Comparison of ENCODE assay signal across 8 cellular contexts in the genomic region with DNA sequence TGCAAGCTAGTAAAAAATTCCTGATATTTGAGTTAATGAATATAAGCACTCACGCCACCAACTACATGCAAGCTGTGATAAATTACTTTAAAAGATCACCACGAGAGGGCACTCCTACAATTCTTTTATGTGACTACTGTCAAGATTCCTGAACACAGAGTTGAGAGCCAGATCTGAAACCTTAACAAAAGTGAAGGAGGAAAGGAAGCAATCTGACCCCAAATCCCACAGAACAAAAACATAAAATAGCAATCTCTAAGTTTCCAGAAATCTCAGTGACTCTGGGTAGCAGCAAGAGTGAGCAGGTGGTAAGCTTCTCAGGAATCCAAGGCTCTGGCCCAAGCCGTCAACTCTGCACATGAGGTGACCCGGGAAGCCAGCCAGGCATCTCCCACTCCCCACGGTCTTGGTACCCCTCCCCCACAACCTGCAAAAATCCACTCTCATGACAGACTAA. TPM values are rescaled to one million over a fixed set of nuclear protein-coding genes. Genes with fewer than 3 reads are reported as not detected.
A peak's percentile ranks its signal among the peaks of the same experiment; 100 is the strongest.
DNase-seq lines count a peak whose midpoint lies in the region; ATAC-seq and TF ChIP-seq lines count a peak whose summit lies in the region.

No MANE protein-coding gene starts in this region.

- H3K4me3 Mint-ChIP-seq in activated naive CD8-positive, alpha-beta T cell treated with anti-CD3 and anti-CD28 coated beads for 36 hours = no peak overlapping the region

- no peak overlapping the region for H3K27ac ChIP-seq in A673 (ENCODE audit: low read depth, low read length, poor library complexity, severe bottlenecking)
- no peak overlapping the region for H3K27ac ChIP-seq in heart left ventricle

- H3K4me1 ChIP-seq in A673 (ENCODE audit: insufficient read depth, low read length, poor library complexity, severe bottlenecking) = no peaks in the 10 kb centered on the region
- H3K4me1 ChIP-seq in heart left ventricle = peaks cover 0 to 8% (median 0%) of the 10 kb centered on the region in 12 donors

- H3K9me3 ChIP-seq in A673 (ENCODE audit: low read depth, low read length, poor library complexity, severe bottlenecking) (no peaks in the 10 kb centered on the region), heart left ventricle (no peaks in the 10 kb centered on the region)

- BruUV-seq in A673 (replicated peaks; lab: Mats Ljungman, UMichigan) = no TSS peak

- 33 to 40% (median 36%) methylated on average over 5 of the region's 5 CpGs for WGBS in heart left ventricle, 4 donors

- H3K4me3 ChIP-seq in A673 (ENCODE audit: low read depth, low read length, poor library complexity, severe bottlenecking) (no peak overlapping the region), heart left ventricle (no peak overlapping the region)

- TF ChIP-seq POLR2A in heart left ventricle (IDR thresholded peaks at IDR 0.05) = no peak

- intact Hi-C loops in A673 (cut with micrococcal nuclease; ENCODE audit: unreplicated experiment) = loop anchor here (1.0 to 10.0 kb wide), 2 partner anchors 84 to 192 kb away; no protein-coding TSS in a partner anchor
- intact Hi-C loops in heart left ventricle (cut with DNase I) = loop anchor here (1.0 to 10.0 kb wide), 5 partner anchors 34 to 84 kb away; a partner anchor contains a TSS

- POLR2A ChIA-PET in A673 (lab: Charles Lee; ENCODE audit: low non-redundant PET) = no interaction called here

- H3K27me3 ChIP-seq in A673 (replicated peaks; ENCODE audit: insufficient read depth, low read depth, low read length, poor library complexity) (no peaks in the 10 kb centered on the region), heart left ventricle (no peaks in the 10 kb centered on the region)

- peak; percentile 74 for TF ChIP-seq CTCF in A673 (conservative IDR thresholded peaks at IDR 0.05; ENCODE audit: low read depth, low read length)
- peak; percentile 49 to 75 (median 60) for TF ChIP-seq CTCF in heart left ventricle (IDR thresholded peaks at IDR 0.05)

- peaks cover 9% of the 10 kb centered on the region for H3K36me3 Mint-ChIP-seq in activated naive CD8-positive, alpha-beta T cell treated with anti-CD3 and anti-CD28 coated beads for 36 hours

- CTCF ChIA-PET in A673 (lab: Charles Lee) = interaction anchor here (0.5 to 2.0 kb wide), 8 partner anchors 53 to 513 kb away, joined by 3 to 15 read pairs (median 5); a partner anchor contains a TSS

- H3K36me3 ChIP-seq in A673 (ENCODE audit: insufficient read depth, low read length, poor library complexity, severe bottlenecking) (peaks cover 17% of the 10 kb centered on the region), heart left ventricle (peaks cover 0 to 67% (median 57%) of the 10 kb centered on the region in 9 donors)

- peak overlapping the region; percentile 52 for H3K27ac Mint-ChIP-seq in activated naive CD8-positive, alpha-beta T cell treated with anti-CD3 and anti-CD28 coated beads for 36 hours

- peak; percentile 58 to 81 (median 72) for ATAC-seq in heart left ventricle
- ATAC-seq in HG03039 (IDR thresholded peaks at IDR 0.05; ENCODE audit: unreplicated experiment) = no peak
- ATAC-seq in GM18870 (IDR thresholded peaks at IDR 0.05; ENCODE audit: unreplicated experiment) = no peak

- no peaks in the 10 kb centered on the region for H3K9me3 Mint-ChIP-seq in activated naive CD8-positive, alpha-beta T cell treated with anti-CD3 and anti-CD28 coated beads for 36 hours

- peaks cover 3% of the 10 kb centered on the region for H3K4me1 Mint-ChIP-seq in activated naive CD8-positive, alpha-beta T cell treated with anti-CD3 and anti-CD28 coated beads for 36 hours

- DNase-seq in A673 (ENCODE audit: low spot score) (peak; percentile 84), GM03348 (ENCODE audit: low spot score) (peak; percentile 77), NCI-H2107 treated with DMSO at 0.1 percent for 48 hours (lab: John Stamatoyannopoulos, UW; ENCODE audit: unreplicated experiment) (peak; percentile 60), heart left ventricle (peak in 1 of 5 donors; percentile 35), pulmonary artery endothelial cell (ENCODE audit: low read depth, low spot score) (peak; percentile 37)
- DNase-seq in activated naive CD8-positive, alpha-beta T cell treated with anti-CD3 and anti-CD28 coated beads for 36 hours = no peak

- H3K27me3 Mint-ChIP-seq in activated naive CD8-positive, alpha-beta T cell treated with anti-CD3 and anti-CD28 coated beads for 36 hours = no peaks in the 10 kb centered on the region

RNA-seq across cellular contexts. Expression of a gene that starts 55.1 kb away (rescaled TPM):
- 96.2 and 104 TPM in 2 replicates for total RNA-seq in A673 (2021)
- total RNA-seq in activated naive CD8-positive, alpha-beta T cell treated with anti-CD3 and anti-CD28 coated beads for 36 hours = 10 to 100 TPM; 72.6 TPM
- 10 to 100 TPM; 56.7 to 95.4 (median 73.6) TPM for total RNA-seq in heart left ventricle
- 10 to 100 TPM; 23.2 to 43.9 TPM for polyA plus RNA-seq in heart left ventricle
- total RNA-seq in pulmonary artery endothelial cell = 58.8 and 63.0 TPM in 2 replicates

Comparison
In these comparisons a context has a peak if more than half of its experiments do, and no peak if none do; other contexts are left out.
1. ATAC-seq: peak in heart left ventricle (4 of 4); none in HG03039 (single experiment) and GM18870 (single experiment).